ENCODE assay signal across 1 cellular context in genomic region chr7:1716263-1717094, GRCh38.
TF ChIP-seq lines count a peak whose summit lies in the region.

No MANE protein-coding gene starts in this region.

TF ChIP-seq in SK-N-SH treated with all-trans-retinoic acid at 6 μM for 48 hours, 23 proteins besides CTCF, POLR2A, EP300 and RAD21 (continued from another document):
- TF ChIP-seq ZFP3 (CRISPR knock-in tag; IDR thresholded peaks at IDR 0.05), result no peak
- TF ChIP-seq PPARA (CRISPR knock-in tag; IDR thresholded peaks at IDR 0.05; ENCODE audit: borderline replicate concordance), result no peak
- no peak for TF ChIP-seq ZC3H10 (CRISPR knock-in tag; IDR thresholded peaks at IDR 0.05)
